9 cellular contexts compared by ENCODE assay signal in the genomic region with DNA sequence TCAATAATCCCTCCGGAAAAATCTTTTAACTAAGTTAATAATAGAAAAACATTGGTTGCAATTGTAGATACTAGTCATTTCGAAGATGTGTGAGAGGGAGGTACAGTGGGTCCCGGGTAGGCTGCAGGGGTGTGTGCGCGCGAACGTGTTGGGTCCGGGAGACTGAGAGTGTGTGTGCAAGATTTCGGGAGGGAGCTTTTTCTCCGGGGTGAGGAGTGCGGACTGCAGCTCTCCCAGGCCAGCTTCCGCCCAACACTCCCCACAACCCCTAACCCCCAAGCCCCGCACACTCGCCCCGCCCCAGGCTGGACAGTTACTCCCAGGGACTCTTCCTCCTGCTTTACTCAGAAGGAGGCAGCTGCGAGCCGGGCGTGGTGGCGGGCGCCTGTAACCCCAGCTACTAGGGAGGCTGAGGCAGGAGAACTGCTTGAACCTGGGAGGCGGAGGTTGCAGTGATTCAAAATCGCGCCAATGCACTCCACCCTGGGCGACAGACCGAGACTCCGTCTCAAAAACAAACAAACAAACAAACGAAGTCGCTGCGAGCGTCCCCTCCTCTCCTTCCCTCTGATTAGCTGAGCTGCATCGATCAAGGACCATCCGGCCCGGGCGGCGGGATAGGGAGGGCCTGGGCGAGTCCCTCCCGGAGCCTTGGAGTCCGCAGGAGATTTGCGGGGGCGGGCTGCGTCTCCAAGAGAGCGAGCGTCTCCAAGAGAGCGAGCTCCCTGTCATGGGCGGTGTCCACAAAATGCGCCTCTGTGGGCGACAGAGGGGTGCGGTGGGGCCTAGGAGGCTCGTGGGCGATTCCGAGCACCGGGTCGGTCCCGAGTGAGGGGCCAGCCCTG. TPM values are rescaled to one million over a fixed set of nuclear protein-coding genes. Genes with fewer than 3 reads are reported as not detected.
DNase-seq lines count a peak whose midpoint lies in the region; ATAC-seq, FAIRE-seq and TF ChIP-seq lines count a peak whose summit lies in the region.
"Had no signal": no experiment of that assay in that cellular context is flagged by ENCODE, and none has a peak within 500 bp of the region (broad histone marks: within the 10 kb centered on the region; RNA-seq: fewer than 3 reads in every experiment).

No MANE protein-coding gene starts in this region.

- H3K9ac ChIP-seq in kidney (ENCODE audit: low read length in 2 of 2), result no peak overlapping the region

- H3K27ac ChIP-seq in brain microvascular endothelial cell (no peak overlapping the region), skin epidermis (no peak overlapping the region), kidney (ENCODE audit: low read depth in 2 of 2, low read length in 2 of 2) (no peak overlapping the region)

- FAIRE-seq in kidney (lab: Jason Lieb, UNC), result no peak

- in situ Hi-C loops in brain microvascular endothelial cell (cut with HindIII; ENCODE audit: low pct_ligation_motif_present, low sequenced_read_pairs), result no loop called here

- H3K4me1 ChIP-seq in kidney (ENCODE audit: control insufficient read depth in 1 of 2, insufficient read depth in 1 of 2, low read depth in 1 of 2, low read length in 2 of 2), result no peaks in the 10 kb centered on the region

- no peaks in the 10 kb centered on the region for H3K9me3 ChIP-seq in kidney (ENCODE audit: control insufficient read depth in 1 of 2, low read length in 2 of 2)

- H3K27me3 ChIP-seq in H7 (ENCODE audit: control insufficient read depth, insufficient read depth, low read length), result peaks cover 38% of the 10 kb centered on the region
- H3K27me3 ChIP-seq in brain microvascular endothelial cell (replicated peaks), result no peaks in the 10 kb centered on the region

- H3K36me3 ChIP-seq in H7 (replicated peaks; ENCODE audit: control insufficient read depth, insufficient read depth, low read length) (no peaks in the 10 kb centered on the region), brain microvascular endothelial cell (replicated peaks) (no peaks in the 10 kb centered on the region), kidney (ENCODE audit: control insufficient read depth in 1 of 2, insufficient read depth in 2 of 2, low read length in 2 of 2) (no peaks in the 10 kb centered on the region)

- DNase-seq in H7 (peak; percentile 86), brain microvascular endothelial cell (peak; percentile 18), NCI-H2171 (lab: John Stamatoyannopoulos, UW) (no peak), kidney (no peak)
- DNase-seq: activated naive CD4-positive, alpha-beta T cell treated with Interleukin-2 at 50 U/mL for 16 hours had no signal

- H3K4me3 ChIP-seq in H7 (ENCODE audit: insufficient read depth, low read depth, low read length), result peak overlapping the region; percentile 53
- H3K4me3 ChIP-seq in brain microvascular endothelial cell (ENCODE audit: low read depth, low read length), result peak overlapping the region; percentile 53
- H3K4me3 ChIP-seq in iPS-11a (ENCODE audit: low read depth, low read length), result peak overlapping the region; percentile 27
- H3K4me3 ChIP-seq in skin epidermis, result peak overlapping the region in 6 of 7 experiments; percentile 4 to 37 (median 19)
- no peak overlapping the region for H3K4me3 ChIP-seq in kidney (ENCODE audit: low read length in 2 of 2)

- no peak for ATAC-seq in GM18907 (IDR thresholded peaks at IDR 0.05; ENCODE audit: unreplicated experiment)

- TF ChIP-seq CTCF in brain microvascular endothelial cell (IDR thresholded peaks at IDR 0.05; ENCODE audit: low read depth, low read length, missing control alignments) (no peak), kidney (IDR thresholded peaks at IDR 0.05; ENCODE audit: borderline replicate concordance, extremely low read depth, insufficient read depth) (no peak)

- intact Hi-C loops in kidney (cut with DNase I), result no loop called here

RNA-seq across cellular contexts. Expression of a gene that starts 28.3 kb away (rescaled TPM):
- total RNA-seq in H7 (2014; rRNA removed; shearing (Covaris generic)), result 4.6 and 7.7 TPM in 2 replicates
- 2.0 TPM for total RNA-seq in kidney
- polyA plus RNA-seq in kidney (ENCODE audit: insufficient read depth, low read depth, low replicate concordance), result 3.4 TPM
- total RNA-seq: natural killer cell treated with Interleukin-12 subunit alpha and Interleukin-12 subunit beta and Interleukin-15 and Interleukin-18, amount 100 ng/mL, for 72 hours had no signal

RNA-seq across cellular contexts. Expression of a gene that starts 36.5 kb away (rescaled TPM):
- total RNA-seq in H7 (2014; rRNA removed; shearing (Covaris generic)), result 71.9 and 121 TPM in 2 replicates
- total RNA-seq in kidney, result 270 TPM
- polyA plus RNA-seq in kidney (ENCODE audit: insufficient read depth, low read depth, low replicate concordance), result 501 TPM

Comparison
In these comparisons a context has a peak if more than half of its experiments do, and no peak if none do; other contexts are left out.
1. DNase-seq: peak in H7 (single experiment) and brain microvascular endothelial cell (single experiment); none in NCI-H2171 (single experiment) and kidney (single experiment).
2. H3K4me3 ChIP-seq: peak in H7 (single experiment), brain microvascular endothelial cell (single experiment), iPS-11a (single experiment) and skin epidermis (6 of 7); none in kidney (0 of 2).